Comparison of ENCODE assay signal across 8 cellular contexts in genomic region chr13:102580552-102581169, GRCh38. TPM values are rescaled to one million over a fixed set of nuclear protein-coding genes. Genes with fewer than 3 reads are reported as not detected.
DNase-seq lines count a peak whose midpoint lies in the region; ATAC-seq and TF ChIP-seq lines count a peak whose summit lies in the region.

No MANE protein-coding gene starts in this region.

- 1% methylated on average over 5 of the region's 5 CpGs for WGBS in suprapubic skin

- H3K79me2 ChIP-seq in OCI-LY7 (ENCODE audit: insufficient read depth, low read depth, low read length): no peaks in the 10 kb centered on the region

- peaks cover 7% of the 10 kb centered on the region for H3K4me1 ChIP-seq in OCI-LY7 (ENCODE audit: insufficient read depth, low read length, poor library complexity, severe bottlenecking)
- H3K4me1 ChIP-seq in suprapubic skin: no peaks in the 10 kb centered on the region

- no peak overlapping the region for H3K4me3 ChIP-seq in OCI-LY7 (ENCODE audit: low read depth, low read length, poor library complexity, severe bottlenecking)
- H3K4me3 ChIP-seq in suprapubic skin: no peak overlapping the region

- peak; percentile 51 for ATAC-seq in GM21526 (IDR thresholded peaks at IDR 0.05; ENCODE audit: low FRiP score, unreplicated experiment)

- POLR2A ChIA-PET in activated CD4-positive, alpha-beta memory T cell treated with anti-CD3 and anti-CD28 coated beads, Interleukin-2, amount 10 ng/mL, durations not matched to agents 7 days and 5 days (lab: Charles Lee): interaction anchor here (0.6 to 1.8 kb wide), 4 partner anchors 11 to 265 kb away, joined by 5 to 15 read pairs (median 6); partner anchors contain the start of gene ERCC5
- POLR2A ChIA-PET in activated CD4-positive, alpha-beta memory T cell treated with anti-CD3 and anti-CD28 coated beads for 36 hours (lab: Charles Lee): no interaction called here
- POLR2A ChIA-PET in OCI-LY7 (lab: Charles Lee): interaction anchor here (0.7 to 1.6 kb wide), 3 partner anchors 17 to 265 kb away, joined by 3 to 4 read pairs (median 3); partner anchors contain the start of gene ERCC5

- no peak overlapping the region for H2AFZ ChIP-seq in OCI-LY7 (ENCODE audit: low read length)

- no peaks in the 10 kb centered on the region for H3K36me3 Mint-ChIP-seq in activated CD4-positive, alpha-beta memory T cell treated with anti-CD3 and anti-CD28 coated beads, Interleukin-2, amount 10 ng/mL, durations not matched to agents 7 days and 5 days (ENCODE audit: low read depth)
- no peaks in the 10 kb centered on the region for H3K36me3 Mint-ChIP-seq in activated CD4-positive, alpha-beta memory T cell treated with anti-CD3 and anti-CD28 coated beads for 36 hours

- TF ChIP-seq CTCF in OCI-LY7 (conservative IDR thresholded peaks at IDR 0.05; ENCODE audit: low read length) (peak; percentile 81), suprapubic skin (IDR thresholded peaks at IDR 0.05) (peak; percentile 59 to 64)

- no peak overlapping the region for H3K27ac ChIP-seq in OCI-LY7 (ENCODE audit: low read depth, low read length, poor library complexity, severe bottlenecking)
- H3K27ac ChIP-seq in suprapubic skin: no peak overlapping the region

- peaks cover 11% of the 10 kb centered on the region for H3K27me3 Mint-ChIP-seq in activated CD4-positive, alpha-beta memory T cell treated with anti-CD3 and anti-CD28 coated beads, Interleukin-2, amount 10 ng/mL, durations not matched to agents 7 days and 5 days
- peaks cover 1% of the 10 kb centered on the region for H3K27me3 Mint-ChIP-seq in activated CD4-positive, alpha-beta memory T cell treated with anti-CD3 and anti-CD28 coated beads for 36 hours

- intact Hi-C loops in activated CD4-positive, alpha-beta memory T cell treated with anti-CD3 and anti-CD28 coated beads for 36 hours (cut with micrococcal nuclease): loop anchor here (1.0 kb wide), 2 partner anchors 145 to 267 kb away; no protein-coding TSS in a partner anchor
- intact Hi-C loops in OCI-LY7 (cut with micrococcal nuclease; ENCODE audit: unreplicated experiment): loop anchor here (1.0 to 2.0 kb wide), 2 partner anchors 144 to 267 kb away; no protein-coding TSS in a partner anchor

- H3K36me3 ChIP-seq in OCI-LY7 (ENCODE audit: insufficient read depth, low read length): no peaks in the 10 kb centered on the region
- H3K36me3 ChIP-seq in suprapubic skin: no peaks in the 10 kb centered on the region

- no TSS peak for BruUV-seq in OCI-LY7 (replicated peaks; lab: Mats Ljungman, UMichigan)

- H3K27ac Mint-ChIP-seq in activated CD4-positive, alpha-beta memory T cell treated with anti-CD3 and anti-CD28 coated beads, Interleukin-2, amount 10 ng/mL, durations not matched to agents 7 days and 5 days: no peak overlapping the region
- H3K27ac Mint-ChIP-seq in activated CD4-positive, alpha-beta memory T cell treated with anti-CD3 and anti-CD28 coated beads for 36 hours: no peak overlapping the region

- no peaks in the 10 kb centered on the region for H3K9me3 Mint-ChIP-seq in activated CD4-positive, alpha-beta memory T cell treated with anti-CD3 and anti-CD28 coated beads, Interleukin-2, amount 10 ng/mL, durations not matched to agents 7 days and 5 days
- no peaks in the 10 kb centered on the region for H3K9me3 Mint-ChIP-seq in activated CD4-positive, alpha-beta memory T cell treated with anti-CD3 and anti-CD28 coated beads for 36 hours

- CTCF ChIA-PET in activated CD4-positive, alpha-beta memory T cell treated with anti-CD3 and anti-CD28 coated beads, Interleukin-2, amount 10 ng/mL, durations not matched to agents 7 days and 5 days (lab: Charles Lee): interaction anchor here (0.9 to 2.3 kb wide), 16 partner anchors 9 to 269 kb away, joined by 3 to 20 read pairs (median 6); partner anchors contain the start of gene ERCC5
- CTCF ChIA-PET in activated CD4-positive, alpha-beta memory T cell treated with anti-CD3 and anti-CD28 coated beads for 36 hours (lab: Charles Lee): interaction anchor here (0.8 to 2.9 kb wide), 14 partner anchors 10 to 289 kb away, joined by 3 to 27 read pairs (median 4); no protein-coding TSS in a partner anchor
- CTCF ChIA-PET in OCI-LY7 (lab: Charles Lee; ENCODE audit: unreplicated experiment): no interaction called here

- DNase-seq in activated CD4-positive, alpha-beta memory T cell treated with anti-CD3 and anti-CD28 coated beads, Interleukin-2, amount 10 ng/mL, durations not matched to agents 7 days and 5 days: peak; percentile 24
- DNase-seq in activated CD4-positive, alpha-beta memory T cell treated with anti-CD3 and anti-CD28 coated beads for 36 hours: no peak
- DNase-seq in KG1 (lab: John Stamatoyannopoulos, UW): peak; percentile 49
- DNase-seq in OCI-LY7 (ENCODE audit: low spot score): peak; percentile 59
- peak; percentile 51 for DNase-seq in central memory CD4-positive, alpha-beta T cell
- peak; percentile 69 for DNase-seq in kidney tubule cell (ENCODE audit: low spot score)
- no peak for DNase-seq in suprapubic skin (ENCODE audit: low spot score in 2 of 2)

- H3K9me2 ChIP-seq in OCI-LY7 (ENCODE audit: insufficient read depth, low read length): no peaks in the 10 kb centered on the region

- no peak for TF ChIP-seq POLR2A in suprapubic skin (IDR thresholded peaks at IDR 0.05)

- H3K4me2 ChIP-seq in OCI-LY7 (ENCODE audit: low read length): no peak overlapping the region

- no peaks in the 10 kb centered on the region for H4K20me1 ChIP-seq in OCI-LY7 (ENCODE audit: insufficient read depth, low read length)

- no peaks in the 10 kb centered on the region for H3K9me3 ChIP-seq in OCI-LY7 (ENCODE audit: low read length)
- no peaks in the 10 kb centered on the region for H3K9me3 ChIP-seq in suprapubic skin

- TF ChIP-seq EP300 in suprapubic skin (IDR thresholded peaks at IDR 0.05): no peak

- no peaks in the 10 kb centered on the region for H3K27me3 ChIP-seq in suprapubic skin

- H3K4me1 Mint-ChIP-seq in activated CD4-positive, alpha-beta memory T cell treated with anti-CD3 and anti-CD28 coated beads, Interleukin-2, amount 10 ng/mL, durations not matched to agents 7 days and 5 days: peaks cover 17% of the 10 kb centered on the region
- H3K4me1 Mint-ChIP-seq in activated CD4-positive, alpha-beta memory T cell treated with anti-CD3 and anti-CD28 coated beads for 36 hours (ENCODE audit: low read depth): peaks cover 4% of the 10 kb centered on the region

- no peak overlapping the region for H3K4me3 Mint-ChIP-seq in activated CD4-positive, alpha-beta memory T cell treated with anti-CD3 and anti-CD28 coated beads, Interleukin-2, amount 10 ng/mL, durations not matched to agents 7 days and 5 days
- H3K4me3 Mint-ChIP-seq in activated CD4-positive, alpha-beta memory T cell treated with anti-CD3 and anti-CD28 coated beads for 36 hours: no peak overlapping the region

RNA-seq across cellular contexts. Expression of gene TPP2, which starts 16.1 kb away (rescaled TPM):
- 10 to 100 TPM; 86.2 to 96.8 TPM for total RNA-seq in activated CD4-positive, alpha-beta memory T cell treated with anti-CD3 and anti-CD28 coated beads, Interleukin-2, amount 10 ng/mL, durations not matched to agents 7 days and 5 days
- total RNA-seq in activated CD4-positive, alpha-beta memory T cell treated with anti-CD3 and anti-CD28 coated beads for 36 hours: 10 to 100 TPM; 64.7 to 65.6 TPM
- 31.1 and 31.4 TPM in 2 replicates for total RNA-seq in OCI-LY7 (2014; rRNA removed; shearing (Covaris generic))
- total RNA-seq in OCI-LY7 (2022) (36.3 and 39.7 TPM in 2 replicates), suprapubic skin (10 to 100 TPM; 26.2 to 61.0 (median 30.5) TPM)

Comparison
In these comparisons a context has a peak if more than half of its experiments do, and no peak if none do; other contexts are left out.
1. DNase-seq: peak in activated CD4-positive, alpha-beta memory T cell treated with anti-CD3 and anti-CD28 coated beads, Interleukin-2, amount 10 ng/mL, durations not matched to agents 7 days and 5 days (single experiment), KG1 (single experiment), OCI-LY7 (single experiment), central memory CD4-positive, alpha-beta T cell (single experiment) and kidney tubule cell (single experiment); none in activated CD4-positive, alpha-beta memory T cell treated with anti-CD3 and anti-CD28 coated beads for 36 hours (single experiment) and suprapubic skin (0 of 2).